Comparison of ENCODE assay signal across 28 cellular contexts in the genomic region with DNA sequence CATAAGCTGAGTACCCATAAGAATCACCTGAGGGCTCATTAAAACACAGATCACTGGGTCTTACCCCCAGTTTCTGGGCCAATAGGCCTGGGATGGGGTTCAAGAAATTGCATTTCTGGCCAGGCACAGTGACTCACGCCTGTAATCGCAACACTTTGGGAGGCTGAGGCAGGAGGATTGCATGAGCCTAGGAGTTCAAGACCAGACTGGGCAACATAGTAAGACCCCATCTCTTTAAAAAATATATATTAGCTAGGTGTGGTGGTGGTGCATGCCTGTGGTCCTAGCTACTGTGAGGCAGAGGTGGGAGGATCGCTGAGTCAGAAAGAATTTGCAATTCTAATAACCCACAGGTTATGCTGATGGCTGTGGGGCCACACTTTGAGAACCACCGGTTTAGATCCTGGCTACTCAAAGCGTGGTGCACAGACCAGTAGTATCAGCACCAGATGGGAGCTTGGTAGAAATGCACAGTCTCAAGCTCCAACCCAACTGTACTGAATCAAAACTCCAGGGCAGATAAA. TPM values are rescaled to one million over a fixed set of nuclear protein-coding genes. Genes with fewer than 3 reads are reported as not detected.
DNase-seq lines count a peak whose midpoint lies in the region; ATAC-seq, FAIRE-seq and TF ChIP-seq lines count a peak whose summit lies in the region.
"Had no signal": no experiment of that assay in that cellular context is flagged by ENCODE, and none has a peak within 500 bp of the region (broad histone marks: within the 10 kb centered on the region; RNA-seq: fewer than 3 reads in every experiment).

No MANE protein-coding gene starts in this region.

- POLR2A ChIA-PET in HEK293 (lab: Yijun Ruan, JAX) (interaction anchor here (1.4 kb wide), 1 partner anchor 60 kb away, joined by 4 read pairs; a partner anchor contains a TSS), H1 (lab: Charles Lee; ENCODE audit: partially characterized antibody) (interaction anchor here (0.8 to 1.3 kb wide), 3 partner anchors 23 to 106 kb away, joined by 3 read pairs; no protein-coding TSS in a partner anchor)

- no peak overlapping the region for H3K4ac ChIP-seq in H1 (replicated peaks; ENCODE audit: insufficient read length, low read depth, low read length)

- no peak for TF ChIP-seq POLR2A in H1 (IDR thresholded peaks at IDR 0.05; ENCODE audit: control extremely low read depth in 1 of 2, low read depth in 2 of 2, low read length in 2 of 2)

- no peak for TF ChIP-seq CTCF in HEK293 (tag by site-specific recombination; IDR thresholded peaks at IDR 0.05)
- no peak for TF ChIP-seq CTCF in H1 (IDR thresholded peaks at IDR 0.05; ENCODE audit: control extremely low read depth in 1 of 3, insufficient read depth in 1 of 3, low read depth in 1 of 3, low read length in 3 of 3)
- TF ChIP-seq CTCF in endothelial cell (IDR thresholded peaks at IDR 0.05; ENCODE audit: unreplicated experiment), result no peak
- no peak for TF ChIP-seq CTCF in omental fat pad (IDR thresholded peaks at IDR 0.05)
- no peak for TF ChIP-seq CTCF in hepatocyte (IDR thresholded peaks at IDR 0.05; ENCODE audit: poor library complexity)

- H3K23ac ChIP-seq in H1 (ENCODE audit: insufficient read length), result no peak overlapping the region

- H3K27me3 ChIP-seq in H1 (replicated peaks in 1 of 4; ENCODE audit: control insufficient read depth in 3 of 4, extremely low read depth in 1 of 4, insufficient read depth in 3 of 4, low read length in 3 of 4) (peaks cover 0 to 3% (median under 1%) of the 10 kb centered on the region in 4 experiments; a peak in 2 of 7 replicates), hepatocyte (peaks cover 66% of the 10 kb centered on the region)

- H3K79me1 ChIP-seq in H1 (ENCODE audit: low read depth, low read length), result no peaks in the 10 kb centered on the region

- CTCF ChIA-PET in HEK293 (lab: Yijun Ruan, JAX), result interaction anchor here (0.6 to 2.1 kb wide), 7 partner anchors 60 to 643 kb away, joined by 3 to 8 read pairs (median 3); a partner anchor contains a TSS
- CTCF ChIA-PET in H1 (lab: Charles Lee; ENCODE audit: partially characterized antibody), result interaction anchor here (1.1 to 3.2 kb wide), 12 partner anchors 11 to 166 kb away, joined by 3 to 16 read pairs (median 6); a partner anchor contains a TSS

- TF ChIP-seq RAD21 in H1 (IDR thresholded peaks at IDR 0.05 in 1 of 2, conservative IDR thresholded peaks at IDR 0.05 in 1 of 2; ENCODE audit: low read depth in 2 of 2, low read length in 2 of 2), result no peak

- 86% methylated on average over 5 of the region's 5 CpGs; no CpG with 5 or more reads in 1 of the 2 experiments for WGBS in H1 (ENCODE audit: extremely low coverage in 1 of 2, insufficient coverage in 1 of 2, insufficient read length in 1 of 2, insufficient replicate concordance in 2 of 2, low coverage in 1 of 2, low lambda C conversion rate in 2 of 2, missing lambda C conversion rate in 1 of 2), 2 experiments
- 81% methylated on average over 5 of the region's 5 CpGs for WGBS in hepatocyte (ENCODE audit: low lambda C conversion rate, missing lambda C conversion rate)

- H3K9me3 Mint-ChIP-seq in endothelial cell (ENCODE audit: unreplicated experiment), result no peaks in the 10 kb centered on the region
- H3K9me3 Mint-ChIP-seq: CD8-positive, alpha-beta memory T cell; IgD-negative memory B cell had no signal

- H2BK5ac ChIP-seq in H1 (ENCODE audit: low read depth, low read length), result no peak overlapping the region

- H3K27ac Mint-ChIP-seq in endothelial cell (ENCODE audit: unreplicated experiment), result no peak overlapping the region
- H3K27ac Mint-ChIP-seq: CD8-positive, alpha-beta memory T cell had no signal

- H3K4me3 ChIP-seq in HEK293 (ENCODE audit: low read depth, low read length), result no peak overlapping the region
- no peak overlapping the region for H3K4me3 ChIP-seq in H1 (ENCODE audit: extremely low read depth in 1 of 4, insufficient read depth in 2 of 4, low read depth in 3 of 4, low read length in 4 of 4)
- no peak overlapping the region for H3K4me3 ChIP-seq in hepatocyte

- H3K79me2 ChIP-seq in H1 (ENCODE audit: control insufficient read depth in 1 of 2, insufficient read depth in 2 of 2, low read length in 2 of 2) (no peaks in the 10 kb centered on the region), hepatocyte (no peaks in the 10 kb centered on the region)

- no peak overlapping the region for H2BK12ac ChIP-seq in H1 (ENCODE audit: low read depth, low read length)

- no peak overlapping the region for H3K56ac ChIP-seq in H1 (replicated peaks; ENCODE audit: insufficient read length, low read depth, low read length)

- H3K27ac ChIP-seq in HEK293 (ENCODE audit: extremely low read depth, low read depth, low read length) (no peak overlapping the region), H1 (ENCODE audit: low read depth, low read length) (no peak overlapping the region), hepatocyte (no peak overlapping the region)
- H3K27ac ChIP-seq: HL-60 had no signal

- H3K4me2 ChIP-seq in H1 (ENCODE audit: insufficient read depth in 1 of 2, low read depth in 2 of 2, low read length in 2 of 2) (peak overlapping the region in 1 of 2 experiments; percentile 10; a peak in 1 of 4 replicates), hepatocyte (no peak overlapping the region)

- H3K4me1 Mint-ChIP-seq in endothelial cell (ENCODE audit: unreplicated experiment), result peaks cover 34% of the 10 kb centered on the region
- H3K4me1 Mint-ChIP-seq: CD8-positive, alpha-beta memory T cell had no signal

- H4K20me1 ChIP-seq in H1 (replicated peaks in 1 of 2; ENCODE audit: control insufficient read depth in 1 of 2, insufficient read depth in 2 of 2, low read length in 2 of 2), result no peaks in the 10 kb centered on the region
- no peaks in the 10 kb centered on the region for H4K20me1 ChIP-seq in hepatocyte (ENCODE audit: insufficient read depth, poor library complexity, severe bottlenecking)

- H2BK20ac ChIP-seq in H1 (ENCODE audit: low read length), result 0 out of 2 replicates have a peak overlapping the region, but pooled peaks have one; percentile 61

- H3K9me2 ChIP-seq in hepatocyte (replicated peaks; ENCODE audit: insufficient read depth), result no peaks in the 10 kb centered on the region

- no peak overlapping the region for H2AK5ac ChIP-seq in H1 (ENCODE audit: low read depth, low read length)

- H3K18ac ChIP-seq in H1 (ENCODE audit: extremely low read depth, low read length), result no peak overlapping the region

- no peak overlapping the region for H3K14ac ChIP-seq in H1 (ENCODE audit: insufficient read length)

- H3K9ac ChIP-seq in H1 (replicated peaks in 1 of 4; ENCODE audit: extremely low read depth in 1 of 4, low read depth in 3 of 4, low read length in 3 of 4), result no peak overlapping the region

- H3K36me3 ChIP-seq in HEK293 (ENCODE audit: control insufficient read depth in 2 of 2, insufficient read depth in 1 of 2, low read length in 2 of 2) (no peaks in the 10 kb centered on the region), H1 (ENCODE audit: control insufficient read depth in 2 of 4, insufficient read depth in 4 of 4, low read length in 3 of 4) (no peaks in the 10 kb centered on the region), hepatocyte (replicated peaks; ENCODE audit: insufficient read depth, low read depth) (no peaks in the 10 kb centered on the region)

- H4K91ac ChIP-seq in H1 (replicated peaks; ENCODE audit: insufficient read length, low read length), result no peak overlapping the region

- no peak overlapping the region for H3K4me3 Mint-ChIP-seq in endothelial cell (ENCODE audit: unreplicated experiment)
- H3K4me3 Mint-ChIP-seq: CD8-positive, alpha-beta memory T cell; IgD-negative memory B cell had no signal

- peak overlapping the region; percentile 25; the same call in 1 of the 2 replicates for H2BK15ac ChIP-seq in H1 (ENCODE audit: low read length)

- peaks cover 2% of the 10 kb centered on the region; the same call in 1 of the 2 replicates for H3K23me2 ChIP-seq in H1 (ENCODE audit: low read depth, low read length)

- H2AFZ ChIP-seq in H1 (ENCODE audit: low read length) (0 out of 2 replicates have a peak overlapping the region, but pooled peaks have one; percentile 1), hepatocyte (no peak overlapping the region)

- DNase-seq in NCI-H526 (lab: John Stamatoyannopoulos, UW) (peak; percentile 29 to 77), H1 (ENCODE audit: low read depth in 1 of 2, low spot score in 2 of 2) (no peak), renal cortical epithelial cell (ENCODE audit: low read depth) (peak; percentile 18), endothelial cell (ENCODE audit: low spot score) (no peak), omental fat pad (ENCODE audit: low spot score) (no peak), hepatocyte (ENCODE audit: low spot score) (no peak)
- DNase-seq in activated CD4-positive, CD25-positive, alpha-beta regulatory T cell treated with anti-CD3 and anti-CD28 coated beads, Interleukin-2, amount 50 U/mL, for 72 hours, result no peak
- DNase-seq: ACHN, C1 segment of cervical spinal cord, Karpas-422, MM.1S, NCI-H1092, NCI-H1436 treated with DMSO at 0.1 percent for 48 hours, NCI-H2029, NCI-H2171, NCI-H774, SIG-M5 had no signal

- no peak overlapping the region for H2BK120ac ChIP-seq in H1 (replicated peaks; ENCODE audit: low read depth, low read length)

- H4K5ac ChIP-seq in H1 (ENCODE audit: insufficient read length, low read depth, low read length), result no peak overlapping the region

- peaks cover 8% of the 10 kb centered on the region for H3K36me3 Mint-ChIP-seq in endothelial cell (ENCODE audit: low read depth, unreplicated experiment)
- H3K36me3 Mint-ChIP-seq: CD8-positive, alpha-beta memory T cell had no signal

- ATAC-seq in omental fat pad (ENCODE audit: low FRiP score), result no peak
- ATAC-seq: SK-N-SH treated with all-trans-retinoic acid at 6 μM for 48 hours had no signal

- no peak for TF ChIP-seq EP300 in H1 (IDR thresholded peaks at IDR 0.05; ENCODE audit: borderline replicate concordance in 1 of 2, low read depth in 2 of 2, low read length in 2 of 2)

- no peak overlapping the region for H4K8ac ChIP-seq in H1 (ENCODE audit: extremely low read depth, insufficient read depth, low read length)

- peaks cover 3% of the 10 kb centered on the region for H3K27me3 Mint-ChIP-seq in endothelial cell (ENCODE audit: unreplicated experiment)

- H3K9me3 ChIP-seq in HEK293 (ENCODE audit: control insufficient read depth, insufficient read depth, low read depth, low read length) (no peaks in the 10 kb centered on the region), H1 (ENCODE audit: insufficient read depth in 2 of 2, low read depth in 1 of 2, low read length in 1 of 2) (no peaks in the 10 kb centered on the region; a peak in 1 of 4 replicates), hepatocyte (ENCODE audit: low read depth) (no peaks in the 10 kb centered on the region)

- H3K4me1 ChIP-seq in HEK293 (ENCODE audit: control insufficient read depth, insufficient read depth, low read length), result peaks cover 8% of the 10 kb centered on the region
- peaks cover 15 to 20% (median 20%) of the 10 kb centered on the region in 4 experiments for H3K4me1 ChIP-seq in H1 (replicated peaks in 1 of 4; ENCODE audit: control insufficient read depth in 3 of 4, insufficient read depth in 4 of 4, low read length in 3 of 4)
- H3K4me1 ChIP-seq in hepatocyte (ENCODE audit: insufficient read depth), result no peaks in the 10 kb centered on the region

- FAIRE-seq in H1 (lab: Jason Lieb, UNC), result peak; percentile 48
- FAIRE-seq: GM12892, GM18507, H54, HTR-8/SVneo had no signal

RNA-seq across cellular contexts. Expression of a gene that starts 2.0 kb away (rescaled TPM):
- total RNA-seq in H1 (2021; fragmentation: NEBNext Ultra II Directional; extraction: Animal tissue kit (Norgen Biotek cat#: 25700)), result 5.5 and 6.0 TPM in 2 replicates
- 15.8 and 23.1 TPM in 2 replicates for polyA plus RNA-seq in H1 (2011; rRNA removed)
- polyA plus RNA-seq in H1 (2011; cell fraction: cytosol; rRNA removed), result 16.4 TPM
- 18.8 TPM for polyA plus RNA-seq in H1 (2011; cell fraction: nucleus; rRNA removed)
- 6.0 to 15.5 TPM (median 12.7 TPM) in 4 replicates for polyA plus RNA-seq in H1 (2012, experiment 1 of 2)
- polyA plus RNA-seq in H1 (2012, experiment 2 of 2), result 11.1 TPM
- polyA plus RNA-seq in H1 (2013, experiment 1 of 2), result 4.5 TPM
- 3.6 TPM for polyA plus RNA-seq in H1 (2013, experiment 2 of 2)
- 9.2 and 11.2 TPM in 2 replicates for polyA minus RNA-seq in H1 (2011; rRNA and poly(A)+ RNA removed)
- polyA minus RNA-seq in H1 (2011; cell fraction: cytosol; rRNA and poly(A)+ RNA removed), result 9.8 TPM
- polyA minus RNA-seq in H1 (2011; cell fraction: nucleus; rRNA and poly(A)+ RNA removed), result 9.6 TPM
- total RNA-seq in renal cortical epithelial cell, result 0.35 TPM in 1 of 2 replicates, not detected in the other
- 27.2 TPM for total RNA-seq in endothelial cell (ENCODE audit: unreplicated experiment)
- total RNA-seq in omental fat pad, result 10 to 100 TPM in 1 of 4 donors, 1 to 10 TPM in 3; 2.4 to 41.6 (median 6.7) TPM
- total RNA-seq in hepatocyte, result 0.77 and 0.80 TPM in 2 replicates
- polyA plus RNA-seq in hepatocyte, result 0.56 and 1.0 TPM in 2 replicates
- total RNA-seq: CD8-positive, alpha-beta memory T cell; NCI-H460; RPMI7951 had no signal
- polyA plus RNA-seq: CD8-positive, alpha-beta memory T cell; IgD-negative memory B cell had no signal

RNA-seq across cellular contexts. Expression of a gene that starts 39.8 kb away (rescaled TPM):
- 0.37 and 0.82 TPM in 2 replicates for total RNA-seq in H1 (2021; fragmentation: NEBNext Ultra II Directional; extraction: Animal tissue kit (Norgen Biotek cat#: 25700))
- polyA plus RNA-seq in H1 (2011; rRNA removed) (4.3 and 4.4 TPM in 2 replicates), hepatocyte (0.54 and 0.90 TPM in 2 replicates)
- polyA plus RNA-seq in H1 (2011; cell fraction: cytosol; rRNA removed), result 4.6 TPM
- polyA plus RNA-seq in H1 (2011; cell fraction: nucleus; rRNA removed), result 4.5 TPM
- 3.0 to 5.6 TPM (median 4.3 TPM) in 4 replicates for polyA plus RNA-seq in H1 (2012, experiment 1 of 2)
- 3.6 TPM for polyA plus RNA-seq in H1 (2012, experiment 2 of 2)
- polyA plus RNA-seq in H1 (2013, experiment 1 of 2), result 0.30 TPM
- 0.37 TPM for polyA plus RNA-seq in H1 (2013, experiment 2 of 2)
- 3.5 and 4.4 TPM in 2 replicates for polyA minus RNA-seq in H1 (2011; rRNA and poly(A)+ RNA removed)
- 2.6 TPM for polyA minus RNA-seq in H1 (2011; cell fraction: cytosol; rRNA and poly(A)+ RNA removed)
- 1.6 TPM for polyA minus RNA-seq in H1 (2011; cell fraction: nucleus; rRNA and poly(A)+ RNA removed)
- total RNA-seq in renal cortical epithelial cell (not detected in 2 replicates), endothelial cell (ENCODE audit: unreplicated experiment) (0.54 TPM), omental fat pad (10 to 100 TPM; 22.4 to 68.6 (median 39.2) TPM), hepatocyte (0.44 and 2.2 TPM in 2 replicates)
- total RNA-seq: NCI-H460, RPMI7951 had no signal
- polyA plus RNA-seq: CD8-positive, alpha-beta memory T cell had no signal

RNA-seq across cellular contexts. Expression of a gene that starts 44.3 kb away (rescaled TPM):
- total RNA-seq in H1 (2021; fragmentation: NEBNext Ultra II Directional; extraction: Animal tissue kit (Norgen Biotek cat#: 25700)), result 1.8 and 2.4 TPM in 2 replicates
- polyA plus RNA-seq in H1 (2011; rRNA removed), result 2.4 TPM in 2 replicates
- 1.5 TPM for polyA plus RNA-seq in H1 (2011; cell fraction: cytosol; rRNA removed)
- 2.9 TPM for polyA plus RNA-seq in H1 (2011; cell fraction: nucleus; rRNA removed)
- polyA plus RNA-seq in H1 (2012, experiment 1 of 2), result 2.4 to 3.7 TPM (median 3.0 TPM) in 4 replicates
- 2.2 TPM for polyA plus RNA-seq in H1 (2012, experiment 2 of 2)
- polyA plus RNA-seq in H1 (2013, experiment 1 of 2), result 2.1 TPM
- 2.3 TPM for polyA plus RNA-seq in H1 (2013, experiment 2 of 2)
- polyA minus RNA-seq in H1 (2011; rRNA and poly(A)+ RNA removed), result 3.7 and 3.9 TPM in 2 replicates
- 2.3 TPM for polyA minus RNA-seq in H1 (2011; cell fraction: cytosol; rRNA and poly(A)+ RNA removed)
- polyA minus RNA-seq in H1 (2011; cell fraction: nucleus; rRNA and poly(A)+ RNA removed), result 2.4 TPM
- total RNA-seq in renal cortical epithelial cell, result 0.10 and 0.17 TPM in 2 replicates
- 0.23 TPM for total RNA-seq in endothelial cell (ENCODE audit: unreplicated experiment)
- total RNA-seq in omental fat pad, result not detected
- 0.12 and 0.37 TPM in 2 replicates for total RNA-seq in hepatocyte
- polyA plus RNA-seq in hepatocyte, result not detected in 2 replicates
- total RNA-seq: CD8-positive, alpha-beta memory T cell; NCI-H460; RPMI7951 had no signal
- polyA plus RNA-seq: IgD-negative memory B cell had no signal

Comparison
In these comparisons a context has a peak if more than half of its experiments do, and no peak if none do; other contexts are left out.
1. DNase-seq: peak in NCI-H526 (2 of 2) and renal cortical epithelial cell (single experiment); none in H1 (0 of 2), activated CD4-positive, CD25-positive, alpha-beta regulatory T cell treated with anti-CD3 and anti-CD28 coated beads, Interleukin-2, amount 50 U/mL, for 72 hours (single experiment), endothelial cell (single experiment), omental fat pad (single experiment) and hepatocyte (single experiment).